Comparison of ENCODE assay signal across 15 cellular contexts in the genomic region with DNA sequence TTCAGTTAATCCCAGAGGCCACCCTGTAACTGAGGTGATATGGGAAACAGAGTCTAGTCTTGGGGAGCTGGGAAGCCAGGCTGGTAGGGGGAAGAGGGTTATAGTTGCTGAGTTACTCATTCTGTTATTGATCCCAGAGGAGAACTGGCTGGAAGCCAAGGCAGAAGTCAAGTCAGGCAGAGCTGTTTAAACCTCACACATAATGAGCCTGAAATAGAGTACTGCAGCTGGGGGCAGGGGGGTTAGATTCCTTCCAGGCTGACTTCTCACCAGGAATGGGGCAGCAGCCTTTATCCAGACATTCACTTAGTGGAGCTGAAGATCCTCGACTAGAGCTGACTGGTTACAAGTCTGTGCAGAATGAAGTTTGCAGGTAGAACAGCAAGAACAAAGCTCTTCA.
DNase-seq lines count a peak whose midpoint lies in the region; ATAC-seq, FAIRE-seq and TF ChIP-seq lines count a peak whose summit lies in the region.
"Had no signal": no experiment of that assay in that cellular context is flagged by ENCODE, and none has a peak within 500 bp of the region (broad histone marks: within the 10 kb centered on the region; RNA-seq: fewer than 3 reads in every experiment).

No MANE protein-coding gene starts in this region.

- H3K4me1 Mint-ChIP-seq in H9: peaks cover 4% of the 10 kb centered on the region in 2 experiments
- peaks cover 13% of the 10 kb centered on the region for H3K4me1 Mint-ChIP-seq in nephron
- no peaks in the 10 kb centered on the region for H3K4me1 Mint-ChIP-seq in stimulated activated naive CD8-positive, alpha-beta T cell treated with anti-CD3 and anti-CD28 coated beads, Interleukin-15, amount 100 ng/mL, for 72 hours
- H3K4me1 Mint-ChIP-seq: naive thymus-derived CD4-positive, alpha-beta T cell had no signal

- H3K14ac ChIP-seq in H9 (ENCODE audit: insufficient read depth, low read length): no peak overlapping the region

- H2AK5ac ChIP-seq in H9 (ENCODE audit: insufficient read length, low read length): no peak overlapping the region

- H3K4ac ChIP-seq in H9 (ENCODE audit: low read depth, low read length): no peak overlapping the region

- H3K27me3 ChIP-seq in H9 (ENCODE audit: insufficient read depth, low read length): no peaks in the 10 kb centered on the region
- no peaks in the 10 kb centered on the region for H3K27me3 ChIP-seq in esophagus squamous epithelium
- H3K27me3 ChIP-seq: gastrocnemius medialis had no signal

- no peak overlapping the region for H3K18ac ChIP-seq in H9 (ENCODE audit: insufficient read length, low read depth, low read length)

- H3K23me2 ChIP-seq in H9 (ENCODE audit: insufficient read length, low read depth, low read length, poor library complexity, severe bottlenecking): no peaks in the 10 kb centered on the region

- H4K8ac ChIP-seq in H9 (replicated peaks; ENCODE audit: insufficient read length, low read depth, low read length): no peak overlapping the region

- H3K27me3 Mint-ChIP-seq in H9 (ENCODE audit: low read depth) (no peaks in the 10 kb centered on the region), nephron (ENCODE audit: low read depth) (peaks cover 15% of the 10 kb centered on the region)
- peaks cover 21% of the 10 kb centered on the region for H3K27me3 Mint-ChIP-seq in stimulated activated naive CD8-positive, alpha-beta T cell treated with anti-CD3 and anti-CD28 coated beads, Interleukin-15, amount 100 ng/mL, for 72 hours

- H3K4me1 ChIP-seq in H9 (ENCODE audit: insufficient read depth, low read length) (no peaks in the 10 kb centered on the region), esophagus squamous epithelium (no peaks in the 10 kb centered on the region)
- H3K4me1 ChIP-seq: gastrocnemius medialis had no signal

- H3K4me3 Mint-ChIP-seq in H9 (no peak overlapping the region), nephron (no peak overlapping the region)
- H3K4me3 Mint-ChIP-seq in stimulated activated naive CD8-positive, alpha-beta T cell treated with anti-CD3 and anti-CD28 coated beads, Interleukin-15, amount 100 ng/mL, for 72 hours: no peak overlapping the region
- H3K4me3 Mint-ChIP-seq: activated T-cell treated with anti-CD3 and anti-CD28 coated beads, Interleukin-2, amount 50 U/mL, for 24 hours; naive thymus-derived CD4-positive, alpha-beta T cell had no signal

- no peak overlapping the region for H2BK20ac ChIP-seq in H9 (ENCODE audit: low read depth, low read length, poor library complexity, severe bottlenecking)

- H3K9me3 Mint-ChIP-seq in H9 (no peaks in the 10 kb centered on the region), nephron (no peaks in the 10 kb centered on the region)
- no peaks in the 10 kb centered on the region for H3K9me3 Mint-ChIP-seq in stimulated activated naive CD8-positive, alpha-beta T cell treated with anti-CD3 and anti-CD28 coated beads, Interleukin-15, amount 100 ng/mL, for 72 hours
- H3K9me3 Mint-ChIP-seq: activated T-cell treated with anti-CD3 and anti-CD28 coated beads, Interleukin-2, amount 50 U/mL, for 24 hours had no signal

- H2BK15ac ChIP-seq in H9 (ENCODE audit: low read depth, low read length): no peak overlapping the region

- H4K91ac ChIP-seq in H9 (ENCODE audit: insufficient read length, low read depth, low read length): no peak overlapping the region

- no peak for FAIRE-seq in GM19239 (lab: Jason Lieb, UNC)
- FAIRE-seq: keratinocyte had no signal

- TF ChIP-seq CTCF in H9 (conservative IDR thresholded peaks at IDR 0.05): no peak
- TF ChIP-seq CTCF in choroid plexus epithelial cell (conservative IDR thresholded peaks at IDR 0.05; ENCODE audit: low read depth, low read length): no peak
- no peak for TF ChIP-seq CTCF in nephron (IDR thresholded peaks at IDR 0.05; ENCODE audit: unreplicated experiment in 3 of 3)
- no peak for TF ChIP-seq CTCF in esophagus squamous epithelium (IDR thresholded peaks at IDR 0.05)

- no peak overlapping the region for H2BK12ac ChIP-seq in H9 (ENCODE audit: insufficient read length, low read depth, low read length)

- H4K5ac ChIP-seq in H9 (ENCODE audit: insufficient read length, low read depth, low read length): no peak overlapping the region

- no peak overlapping the region for H3T11ph ChIP-seq in H9 (ENCODE audit: low read length)

- H3K23ac ChIP-seq in H9 (ENCODE audit: insufficient read length, low read depth, low read length): no peak overlapping the region

- H3K36me3 Mint-ChIP-seq in H9 (ENCODE audit: insufficient read depth in 1 of 3, low read depth in 3 of 3) (no peaks in the 10 kb centered on the region), nephron (ENCODE audit: low read depth) (no peaks in the 10 kb centered on the region)
- H3K36me3 Mint-ChIP-seq: naive thymus-derived CD4-positive, alpha-beta T cell had no signal

- peak overlapping the region in 2 of 3 experiments; percentile 13 to 26; a peak in 1 of 7 replicates for H3K27ac Mint-ChIP-seq in H9
- peak overlapping the region; percentile 15 to 78 (median 57) for H3K27ac Mint-ChIP-seq in nephron
- no peak overlapping the region for H3K27ac Mint-ChIP-seq in stimulated activated naive CD8-positive, alpha-beta T cell treated with anti-CD3 and anti-CD28 coated beads, Interleukin-15, amount 100 ng/mL, for 72 hours
- H3K27ac Mint-ChIP-seq: activated T-cell treated with anti-CD3 and anti-CD28 coated beads, Interleukin-2, amount 50 U/mL, for 24 hours; naive thymus-derived CD4-positive, alpha-beta T cell had no signal

- H2AFZ ChIP-seq in H9 (ENCODE audit: low read length): no peak overlapping the region

- intact Hi-C loops in esophagus squamous epithelium (cut with DNase I): no loop called here

- no peak overlapping the region for H3K56ac ChIP-seq in H9 (ENCODE audit: insufficient read length, low read depth, low read length)

- H3K9me3 ChIP-seq in H9 (ENCODE audit: control insufficient read depth, low read depth, low read length) (no peaks in the 10 kb centered on the region), esophagus squamous epithelium (no peaks in the 10 kb centered on the region)
- H3K9me3 ChIP-seq: gastrocnemius medialis had no signal

- no peaks in the 10 kb centered on the region for H3K36me3 ChIP-seq in esophagus squamous epithelium
- H3K36me3 ChIP-seq: gastrocnemius medialis had no signal

- H3K79me1 ChIP-seq in H9 (ENCODE audit: insufficient read depth, low read depth, low read length, poor library complexity, severe bottlenecking): no peaks in the 10 kb centered on the region

- H2BK120ac ChIP-seq in H9 (ENCODE audit: low read depth, low read length, poor library complexity, severe bottlenecking): no peak overlapping the region

- H3K9ac ChIP-seq in H9 (ENCODE audit: extremely low read depth, insufficient read length, low read length): no peak overlapping the region

- H3K27ac ChIP-seq in H9 (ENCODE audit: insufficient read length, low read depth, low read length): no peak overlapping the region
- no peak overlapping the region for H3K27ac ChIP-seq in esophagus squamous epithelium
- H3K27ac ChIP-seq: gastrocnemius medialis had no signal

- H2BK5ac ChIP-seq in H9 (ENCODE audit: insufficient read length, low read length): no peak overlapping the region

- no peak for TF ChIP-seq POLR2A in esophagus squamous epithelium (IDR thresholded peaks at IDR 0.05)

- DNase-seq in H9 (no peak), NCI-H2227 (lab: John Stamatoyannopoulos, UW; ENCODE audit: unreplicated experiment) (peak; percentile 30), choroid plexus epithelial cell (ENCODE audit: low read depth) (peak; percentile 32), esophagus squamous epithelium (lab: John Stamatoyannopoulos, UW) (no peak), SW 1271 (lab: John Stamatoyannopoulos, UW) (no peak), GM19239 (ENCODE audit: insufficient read length, low spot score) (no peak)
- DNase-seq in stimulated activated naive CD8-positive, alpha-beta T cell treated with anti-CD3 and anti-CD28 coated beads, Interleukin-15, amount 100 ng/mL, for 72 hours: no peak
- DNase-seq: activated CD4-positive, alpha-beta T cell treated with anti-CD3 and anti-CD28 coated beads for 1 hour; activated T-cell treated with anti-CD3 and anti-CD28 coated beads, Interleukin-2, amount 50 U/mL, for 24 hours; aorta; gastrocnemius medialis; GF-D8; naive thymus-derived CD4-positive, alpha-beta T cell had no signal

- no peaks in the 10 kb centered on the region for H3K79me2 ChIP-seq in H9 (ENCODE audit: insufficient read depth, low read length)

- ATAC-seq in stimulated activated naive CD8-positive, alpha-beta T cell treated with anti-CD3 and anti-CD28 coated beads, Interleukin-15, amount 100 ng/mL, for 72 hours: no peak
- ATAC-seq: gastrocnemius medialis; naive thymus-derived CD4-positive, alpha-beta T cell had no signal

- H3K4me2 ChIP-seq in H9 (ENCODE audit: insufficient read depth, insufficient read length, low read length): no peak overlapping the region

- H3K4me3 ChIP-seq in choroid plexus epithelial cell (ENCODE audit: low read depth, low read length) (no peak overlapping the region), esophagus squamous epithelium (no peak overlapping the region)
- H3K4me3 ChIP-seq: gastrocnemius medialis had no signal

- no peaks in the 10 kb centered on the region for H4K20me1 ChIP-seq in H9 (ENCODE audit: control insufficient read depth, insufficient read depth, insufficient read length)

- no CpG with 5 or more reads among the region's 1 CpG for WGBS in H9 (ENCODE audit: extremely low coverage, insufficient read length, low lambda C conversion rate)
- WGBS in esophagus squamous epithelium, 2 donors: 22 to 25% methylated on average over 1 of the region's 1 CpG

Comparison
In these comparisons a context has a peak if more than half of its experiments do, and no peak if none do; other contexts are left out.
1. DNase-seq: peak in NCI-H2227 (single experiment) and choroid plexus epithelial cell (single experiment); none in H9 (single experiment), stimulated activated naive CD8-positive, alpha-beta T cell treated with anti-CD3 and anti-CD28 coated beads, Interleukin-15, amount 100 ng/mL, for 72 hours (0 of 2), esophagus squamous epithelium (single experiment), SW 1271 (0 of 2) and GM19239 (single experiment).
2. H3K27ac Mint-ChIP-seq: peak in H9 (2 of 3) and nephron (3 of 3); none in stimulated activated naive CD8-positive, alpha-beta T cell treated with anti-CD3 and anti-CD28 coated beads, Interleukin-15, amount 100 ng/mL, for 72 hours (0 of 2).